In the genomic region with DNA sequence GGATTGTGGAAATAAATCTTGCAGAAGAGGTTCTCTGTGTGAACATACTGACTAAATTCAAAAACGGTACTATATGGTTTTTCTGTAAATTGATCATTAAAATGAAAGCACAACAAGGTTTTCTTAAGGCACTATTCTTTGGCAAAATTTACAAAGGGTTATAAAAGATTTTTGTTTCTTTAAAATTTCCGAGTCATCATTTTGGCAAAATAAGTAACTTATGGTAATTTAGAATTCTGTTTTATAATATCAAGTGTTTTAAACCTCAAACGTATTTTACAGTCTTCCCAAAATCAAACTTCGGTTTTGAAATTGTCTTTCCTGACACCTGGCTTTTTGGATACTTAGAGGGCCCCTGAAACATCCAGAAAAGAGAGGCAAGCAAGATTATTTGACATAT, we compare ENCODE assay signal across 32 cellular contexts.
"Had no signal": no experiment of that assay in that cellular context is flagged by ENCODE, and none has a peak within 500 bp of the region (broad histone marks: within the 10 kb centered on the region; RNA-seq: fewer than 3 reads in every experiment).

No MANE protein-coding gene starts in this region.

- H3K27me3 Mint-ChIP-seq: activated CD4-positive, alpha-beta T cell treated with anti-CD3 and anti-CD28 coated beads, Interleukin-2, amount 10 ng/mL, durations not matched to agents 7 days and 5 days; brain had no signal

- H3K9me3 Mint-ChIP-seq: activated CD4-positive, alpha-beta T cell treated with anti-CD3 and anti-CD28 coated beads, Interleukin-2, amount 10 ng/mL, durations not matched to agents 7 days and 5 days; activated T-cell treated with anti-CD3 and anti-CD28 coated beads, Interleukin-2, amount 50 U/mL, for 4 hours; activated T-helper 1 cell treated with anti-CD3 and anti-CD28 coated beads, Interleukin-12 subunit alpha, Interleukin-12 subunit beta, Interleukin-2, Interleukin-4 antibody, amounts not matched to agents 30 ng/mL and 10 ng/mL and 1 ng/mL, durations not matched to agents 14 hours and 24 hours and 36 hours had no signal

- H3K4me3 ChIP-seq: adrenal gland, SK-N-MC had no signal

- H3K27me3 ChIP-seq: adrenal gland, SJCRH30 had no signal

- H3K4me1 ChIP-seq: adrenal gland had no signal

- H3K27ac ChIP-seq: adrenal gland, SJCRH30, SK-N-MC had no signal

- H3K4me1 Mint-ChIP-seq: activated CD4-positive, alpha-beta T cell treated with anti-CD3 and anti-CD28 coated beads for 36 hours; activated CD4-positive, alpha-beta T cell treated with anti-CD3 and anti-CD28 coated beads, Interleukin-2, amount 10 ng/mL, durations not matched to agents 7 days and 5 days had no signal

- H3K36me3 ChIP-seq: adrenal gland, SJCRH30 had no signal

- H3K36me3 Mint-ChIP-seq: activated naive CD4-positive, alpha-beta T cell treated with anti-CD3 and anti-CD28 coated beads, Interleukin-2, amount 50 U/mL, for 72 hours; brain had no signal

- H3K27ac Mint-ChIP-seq: activated CD4-positive, alpha-beta T cell treated with anti-CD3 and anti-CD28 coated beads for 36 hours; activated CD4-positive, alpha-beta T cell treated with anti-CD3 and anti-CD28 coated beads, Interleukin-2, amount 10 ng/mL, durations not matched to agents 7 days and 5 days; activated CD8-positive, alpha-beta T cell treated with anti-CD3 and anti-CD28 coated beads, Interleukin-2, amount 10 ng/mL, durations not matched to agents 7 days and 5 days; activated naive CD4-positive, alpha-beta T cell treated with anti-CD3 and anti-CD28 coated beads for 36 hours; activated naive CD4-positive, alpha-beta T cell treated with anti-CD3 and anti-CD28 coated beads, Interleukin-2, amount 50 U/mL, for 72 hours; activated T-helper 1 cell treated with anti-CD3 and anti-CD28 coated beads, Interleukin-12 subunit alpha, Interleukin-12 subunit beta, Interleukin-2, Interleukin-4 antibody, amounts not matched to agents 30 ng/mL and 10 ng/mL and 1 ng/mL, durations not matched to agents 14 hours and 24 hours and 36 hours; brain had no signal

- ATAC-seq: activated CD4-positive, alpha-beta T cell treated with anti-CD3 and anti-CD28 coated beads for 36 hours; activated CD4-positive, CD25-positive, alpha-beta regulatory T cell treated with anti-CD3 and anti-CD28 coated beads, Interleukin-2, amount 50 U/mL, for 24 hours; activated CD8-positive, alpha-beta T cell treated with anti-CD3 and anti-CD28 coated beads, Interleukin-2, amount 10 ng/mL, durations not matched to agents 7 days and 5 days; activated naive CD4-positive, alpha-beta T cell treated with anti-CD3 and anti-CD28 coated beads, Interleukin-2, amount 50 U/mL, for 72 hours; activated T-cell treated with anti-CD3 and anti-CD28 coated beads, Interleukin-2, amount 50 U/mL, for 4 hours had no signal

- H3K4me3 Mint-ChIP-seq: activated CD4-positive, alpha-beta T cell treated with anti-CD3 and anti-CD28 coated beads for 36 hours; activated CD4-positive, alpha-beta T cell treated with anti-CD3 and anti-CD28 coated beads, Interleukin-2, amount 10 ng/mL, durations not matched to agents 7 days and 5 days; activated CD8-positive, alpha-beta T cell treated with anti-CD3 and anti-CD28 coated beads, Interleukin-2, amount 10 ng/mL, durations not matched to agents 7 days and 5 days; activated naive CD4-positive, alpha-beta T cell treated with anti-CD3 and anti-CD28 coated beads for 36 hours; activated T-cell treated with anti-CD3 and anti-CD28 coated beads, Interleukin-2, amount 50 U/mL, for 4 hours; activated T-helper 1 cell treated with anti-CD3 and anti-CD28 coated beads, Interleukin-12 subunit alpha, Interleukin-12 subunit beta, Interleukin-2, Interleukin-4 antibody, amounts not matched to agents 30 ng/mL and 10 ng/mL and 1 ng/mL, durations not matched to agents 14 hours and 24 hours and 36 hours; brain had no signal

- H3K9me3 ChIP-seq: adrenal gland, SJCRH30 had no signal

- DNase-seq: activated CD4-positive, alpha-beta T cell treated with anti-CD3 and anti-CD28 coated beads for 36 hours; activated CD4-positive, alpha-beta T cell treated with anti-CD3 and anti-CD28 coated beads, Interleukin-2, amount 10 ng/mL, durations not matched to agents 7 days and 5 days; activated CD4-positive, alpha-beta T cell treated with anti-CD3 and anti-CD28 coated beads, Interleukin-2, amount 50 U/mL, for 48 hours; activated CD8-positive, alpha-beta T cell treated with anti-CD3 and anti-CD28 coated beads, Interleukin-2, amount 10 ng/mL, durations not matched to agents 7 days and 5 days; activated gamma-delta T cell treated with Interleukin-2 at 50 U/mL for 16 hours; activated naive CD4-positive, alpha-beta T cell treated with anti-CD3 and anti-CD28 coated beads for 36 hours; activated T-cell treated with anti-CD3 and anti-CD28 coated beads for 4 hours; activated T-cell treated with anti-CD3 and anti-CD28 coated beads, Interleukin-2, amount 50 U/mL, for 4 hours; adrenal gland; caudate nucleus; cerebellar nuclear complex; Karpas-422; NCI-H1048; NCI-H1105 treated with DMSO at 0.1 percent for 48 hours; NCI-H1436; NCI-H1694; NCI-H1930; NCI-H2107; NCI-H2171; NCI-H510A; NCI-H526; NCI-H748 treated with DMSO at 0.1 percent for 48 hours; SHP77; SJCRH30; T1000 had no signal

- FAIRE-seq: bronchial epithelial cell, TTC549 had no signal
